Comparison of ENCODE assay signal across 33 cellular contexts in the genomic region with DNA sequence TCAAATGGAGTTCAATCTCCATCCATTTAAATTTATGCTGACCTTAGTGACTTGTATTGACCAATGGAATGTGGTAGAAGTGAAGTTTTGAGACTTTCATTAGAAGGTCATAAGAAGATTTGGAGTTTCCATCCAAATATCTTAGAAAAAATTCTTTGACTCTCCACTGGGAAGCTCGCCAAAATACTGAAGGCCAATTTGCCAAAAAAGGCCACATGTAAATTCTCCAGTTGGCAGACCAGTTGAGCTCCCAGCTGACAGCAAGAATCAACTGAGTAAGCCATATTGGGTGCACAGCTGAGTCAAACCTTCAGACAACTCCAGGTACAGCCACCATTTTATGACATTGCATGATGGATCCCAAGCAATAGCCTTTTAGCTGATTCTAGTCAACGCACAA.
DNase-seq lines count a peak whose midpoint lies in the region; ATAC-seq and TF ChIP-seq lines count a peak whose summit lies in the region.
"Had no signal": no experiment of that assay in that cellular context is flagged by ENCODE, and none has a peak within 500 bp of the region (broad histone marks: within the 10 kb centered on the region; RNA-seq: fewer than 3 reads in every experiment).

No MANE protein-coding gene starts in this region.

- POLR2A ChIA-PET in CD8-positive, alpha-beta memory T cell (lab: Charles Lee), result no interaction called here

- no peaks in the 10 kb centered on the region for H3K4me1 ChIP-seq in CD8-positive, alpha-beta memory T cell (ENCODE audit: insufficient read depth, low read length)
- no peaks in the 10 kb centered on the region for H3K4me1 ChIP-seq in left lung
- H3K4me1 ChIP-seq: A549, right atrium auricular region, spleen, vagina had no signal

- peaks cover 0 to 5% (median 0%) of the 10 kb centered on the region in 5 donors for H3K9me3 Mint-ChIP-seq in CD8-positive, alpha-beta memory T cell
- H3K9me3 Mint-ChIP-seq: immature natural killer cell had no signal

- H3K27me3 Mint-ChIP-seq in CD8-positive, alpha-beta memory T cell, result no peaks in the 10 kb centered on the region
- H3K27me3 Mint-ChIP-seq: activated CD4-positive, alpha-beta T cell treated with anti-CD3 and anti-CD28 coated beads for 36 hours; CD4-positive, alpha-beta memory T cell; stimulated activated naive CD8-positive, alpha-beta T cell treated with anti-CD3 and anti-CD28 coated beads, Interleukin-15, amount 100 ng/mL, for 72 hours had no signal

- no peak for TF ChIP-seq CTCF in AG10803 (conservative IDR thresholded peaks at IDR 0.05; ENCODE audit: low read length)
- TF ChIP-seq CTCF in cardiac fibroblast (IDR thresholded peaks at IDR 0.05; ENCODE audit: low read depth, low read length), result no peak
- TF ChIP-seq CTCF in foreskin fibroblast (IDR thresholded peaks at IDR 0.05; ENCODE audit: low read depth, low read length), result no peak
- TF ChIP-seq CTCF in left lung (IDR thresholded peaks at IDR 0.05), result no peak

- no peak overlapping the region for H3K27ac ChIP-seq in CD8-positive, alpha-beta memory T cell (ENCODE audit: low read depth, low read length)
- no peak overlapping the region for H3K27ac ChIP-seq in left lung
- H3K27ac ChIP-seq: A549, cardiac muscle cell, KMS-11, right atrium auricular region, spleen, tibial artery, vagina, VCaP had no signal

- H3K4me1 Mint-ChIP-seq in CD8-positive, alpha-beta memory T cell, result no peaks in the 10 kb centered on the region
- H3K4me1 Mint-ChIP-seq: activated CD4-positive, alpha-beta T cell treated with anti-CD3 and anti-CD28 coated beads for 36 hours; B cell; CD4-positive, alpha-beta memory T cell; immature natural killer cell; stimulated activated naive CD8-positive, alpha-beta T cell treated with anti-CD3 and anti-CD28 coated beads, Interleukin-15, amount 100 ng/mL, for 72 hours had no signal

- DNase-seq in AG10803 (ENCODE audit: low read depth), result peak; percentile 49
- DNase-seq in LHCN-M2 (ENCODE audit: low read depth), result peak; percentile 53
- peak; percentile 5 to 57 for DNase-seq in cardiac fibroblast (ENCODE audit: low read depth in 2 of 2)
- DNase-seq in foreskin fibroblast, result peak; percentile 24 to 71
- no peak for DNase-seq in CD8-positive, alpha-beta memory T cell
- no peak for DNase-seq in left lung
- no peak for DNase-seq in activated gamma-delta T cell (lab: John Stamatoyannopoulos, UW)
- DNase-seq: activated CD4-positive, alpha-beta T cell treated with anti-CD3 and anti-CD28 coated beads for 36 hours; activated CD8-positive, alpha-beta T cell treated with anti-CD3 and anti-CD28 coated beads, Interleukin-2, amount 10 ng/mL, durations not matched to agents 7 days and 5 days; activated naive CD4-positive, alpha-beta T cell treated with anti-CD3 and anti-CD28 coated beads, Interleukin-2, amount 50 U/mL, for 16 hours; amniotic stem cell; CD4-positive, alpha-beta memory T cell; cortex of kidney; H7; immature natural killer cell; NCI-H1417 treated with DMSO at 0.1 percent for 48 hours; NCI-H2081; NCI-H526; SHP77; spleen; stimulated activated CD4-positive, alpha-beta T cell treated with anti-CD3 and anti-CD28 coated beads, Interleukin-2, amount 100 ng/mL, for 24 hours; stimulated activated naive CD8-positive, alpha-beta T cell treated with anti-CD3 and anti-CD28 coated beads, Interleukin-15, amount 100 ng/mL, for 72 hours; SW 1271; T-helper 9 cell had no signal

- no peak for ATAC-seq in HG02571 (IDR thresholded peaks at IDR 0.05; ENCODE audit: unreplicated experiment)
- ATAC-seq in left lung, result no peak
- ATAC-seq: A549; activated CD4-positive, alpha-beta T cell treated with anti-CD3 and anti-CD28 coated beads for 36 hours; activated CD8-positive, alpha-beta T cell treated with anti-CD3 and anti-CD28 coated beads, Interleukin-2, amount 10 ng/mL, durations not matched to agents 7 days and 5 days; stimulated activated naive CD8-positive, alpha-beta T cell treated with anti-CD3 and anti-CD28 coated beads, Interleukin-15, amount 100 ng/mL, for 72 hours had no signal

- H3K4me3 ChIP-seq in AG10803 (ENCODE audit: low read length) (no peak overlapping the region), cardiac fibroblast (replicated peaks in 1 of 2; ENCODE audit: low read depth in 2 of 2, low read length in 2 of 2) (no peak overlapping the region), foreskin fibroblast (ENCODE audit: low read depth in 1 of 2, low read length in 2 of 2) (no peak overlapping the region), left lung (no peak overlapping the region)
- H3K4me3 ChIP-seq in CD8-positive, alpha-beta memory T cell (ENCODE audit: low read length), result no peak overlapping the region
- H3K4me3 ChIP-seq: A549, cardiac muscle cell, right atrium auricular region, spleen, tibial artery, vagina had no signal

- H3K27ac Mint-ChIP-seq in CD8-positive, alpha-beta memory T cell, result no peak overlapping the region
- H3K27ac Mint-ChIP-seq: activated CD4-positive, alpha-beta T cell treated with anti-CD3 and anti-CD28 coated beads for 36 hours; activated CD8-positive, alpha-beta T cell treated with anti-CD3 and anti-CD28 coated beads, Interleukin-2, amount 10 ng/mL, durations not matched to agents 7 days and 5 days; B cell; CD4-positive, alpha-beta memory T cell; immature natural killer cell; stimulated activated naive CD8-positive, alpha-beta T cell treated with anti-CD3 and anti-CD28 coated beads, Interleukin-15, amount 100 ng/mL, for 72 hours had no signal

- CTCF ChIA-PET in CD8-positive, alpha-beta memory T cell (lab: Charles Lee), result no interaction called here

- H3K36me3 Mint-ChIP-seq in CD8-positive, alpha-beta memory T cell, result no peaks in the 10 kb centered on the region
- H3K36me3 Mint-ChIP-seq: CD4-positive, alpha-beta memory T cell had no signal

- H3K9me3 ChIP-seq in CD8-positive, alpha-beta memory T cell (ENCODE audit: low read length), result no peaks in the 10 kb centered on the region
- H3K9me3 ChIP-seq in left lung, result no peaks in the 10 kb centered on the region
- H3K9me3 ChIP-seq: A549, right atrium auricular region, spleen, tibial artery, vagina had no signal

- H3K27me3 ChIP-seq in CD8-positive, alpha-beta memory T cell (ENCODE audit: insufficient read depth, low read length, poor library complexity, severe bottlenecking), result no peaks in the 10 kb centered on the region
- no peaks in the 10 kb centered on the region for H3K27me3 ChIP-seq in left lung
- H3K27me3 ChIP-seq: cardiac muscle cell, right atrium auricular region, spleen, tibial artery, vagina had no signal

- intact Hi-C loops in left lung (cut with DNase I), result no loop called here

- H3K4me3 Mint-ChIP-seq in CD8-positive, alpha-beta memory T cell, result no peak overlapping the region
- H3K4me3 Mint-ChIP-seq: activated CD4-positive, alpha-beta T cell treated with anti-CD3 and anti-CD28 coated beads for 36 hours; activated CD8-positive, alpha-beta T cell treated with anti-CD3 and anti-CD28 coated beads, Interleukin-2, amount 10 ng/mL, durations not matched to agents 7 days and 5 days; B cell; CD4-positive, alpha-beta memory T cell; immature natural killer cell; stimulated activated naive CD8-positive, alpha-beta T cell treated with anti-CD3 and anti-CD28 coated beads, Interleukin-15, amount 100 ng/mL, for 72 hours had no signal

- H3K36me3 ChIP-seq in CD8-positive, alpha-beta memory T cell (ENCODE audit: insufficient read depth, low read length), result no peaks in the 10 kb centered on the region
- H3K36me3 ChIP-seq in left lung, result no peaks in the 10 kb centered on the region
- H3K36me3 ChIP-seq: cardiac muscle cell, right atrium auricular region, spleen, tibial artery, vagina had no signal

Comparison
In these comparisons a context has a peak if more than half of its experiments do, and no peak if none do; other contexts are left out.
1. DNase-seq: peak in AG10803 (single experiment), LHCN-M2 (single experiment), cardiac fibroblast (2 of 2) and foreskin fibroblast (2 of 2); none in CD8-positive, alpha-beta memory T cell (0 of 5), left lung (0 of 2) and activated gamma-delta T cell (single experiment).